Comparison of ENCODE assay signal across 8 cellular contexts in the genomic region with DNA sequence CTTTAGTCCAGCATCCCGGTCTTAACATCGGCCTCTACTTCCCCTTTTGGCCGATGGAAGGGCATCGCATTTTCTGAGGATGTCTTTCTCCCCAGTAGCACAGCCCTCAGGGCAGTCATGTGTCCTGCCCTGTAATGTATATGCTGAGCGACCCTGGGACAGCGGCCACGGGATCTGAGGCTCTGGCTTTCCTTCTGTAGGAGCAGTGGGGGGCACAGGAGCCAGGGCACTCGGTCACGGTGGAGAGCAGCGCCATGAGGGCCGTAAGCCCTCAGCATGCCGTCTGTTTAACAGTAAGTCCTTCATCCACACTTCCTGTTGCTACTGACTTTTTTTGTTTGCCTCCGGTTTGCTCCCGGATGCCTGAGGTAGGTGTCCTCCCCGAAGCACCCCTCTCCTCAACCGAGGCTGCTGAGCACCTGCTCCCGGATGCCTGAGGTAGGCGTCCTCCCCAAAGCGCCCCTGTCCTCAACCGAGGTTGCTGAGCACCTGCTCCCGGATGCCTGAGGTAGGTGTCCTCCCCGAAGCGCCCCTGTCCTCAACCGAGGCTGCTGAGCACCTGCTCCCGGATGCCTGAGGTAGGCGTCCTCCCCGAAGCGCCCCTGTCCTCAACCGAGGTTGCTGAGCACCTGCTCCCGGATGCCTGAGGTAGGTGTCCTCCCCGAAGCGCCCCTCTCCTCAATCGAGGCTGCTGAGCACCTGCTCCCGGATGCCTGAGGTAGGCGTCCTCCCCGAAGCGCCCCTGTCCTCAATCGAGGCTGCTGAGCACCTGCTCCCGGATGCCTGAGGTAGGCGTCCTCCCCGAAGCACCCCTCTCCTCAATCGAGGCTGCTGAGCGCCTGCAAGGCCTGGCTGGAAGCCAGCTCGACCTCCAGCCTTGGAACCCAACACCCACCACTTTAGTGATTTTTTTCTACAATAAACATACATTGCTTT.
DNase-seq lines count a peak whose midpoint lies in the region; ATAC-seq and TF ChIP-seq lines count a peak whose summit lies in the region.
"Not testable (repeated sequence)": the region's sequence is repeated elsewhere in the genome, so short reads cannot be mapped to it uniquely, and the experiment has no call there.

No MANE protein-coding gene starts in this region.

- not testable (repeated sequence) for ATAC-seq in left lobe of liver, psoas muscle
- peak; percentile 35 for ATAC-seq in upper lobe of right lung

- peaks cover 69% of the 10 kb centered on the region for H3K4me1 Mint-ChIP-seq in activated CD4-positive, alpha-beta memory T cell treated with anti-CD3 and anti-CD28 coated beads, Interleukin-2, amount 10 ng/mL, durations not matched to agents 7 days and 5 days
- peaks cover 76% of the 10 kb centered on the region for H3K4me1 Mint-ChIP-seq in activated naive CD4-positive, alpha-beta T cell treated with anti-CD3 and anti-CD28 coated beads, Interleukin-2, amount 50 U/mL, for 24 hours

- H3K27me3 Mint-ChIP-seq in activated CD4-positive, alpha-beta memory T cell treated with anti-CD3 and anti-CD28 coated beads, Interleukin-2, amount 10 ng/mL, durations not matched to agents 7 days and 5 days; activated naive CD4-positive, alpha-beta T cell treated with anti-CD3 and anti-CD28 coated beads, Interleukin-2, amount 50 U/mL, for 24 hours: not testable (repeated sequence)

- CTCF ChIA-PET in activated CD4-positive, alpha-beta memory T cell treated with anti-CD3 and anti-CD28 coated beads, Interleukin-2, amount 10 ng/mL, durations not matched to agents 7 days and 5 days (lab: Charles Lee) = not testable (repeated sequence)

- in situ Hi-C loops in KBM-7 (cut with MboI; ENCODE audit: low pct_unique_long_range_greater_than_20kb, low sequenced_read_pairs) = not testable (repeated sequence)

- TF ChIP-seq CTCF in psoas muscle (IDR thresholded peaks at IDR 0.05); upper lobe of right lung (IDR thresholded peaks at IDR 0.05): not testable (repeated sequence)

- POLR2A ChIA-PET in activated CD4-positive, alpha-beta memory T cell treated with anti-CD3 and anti-CD28 coated beads, Interleukin-2, amount 10 ng/mL, durations not matched to agents 7 days and 5 days (lab: Charles Lee) = interaction anchor here (0.7 to 1.7 kb wide), 7 partner anchors 10 to 169 kb away, joined by 3 to 10 read pairs (median 5); a partner anchor contains a TSS

- WGBS in psoas muscle, 3 donors = 62 to 78% (median 77%) methylated on average over 23 to 44 of the region's 44 CpGs

- H3K4me1 ChIP-seq in psoas muscle = peaks cover 83% of the 10 kb centered on the region
- H3K4me1 ChIP-seq in upper lobe of right lung = peaks cover 27% of the 10 kb centered on the region

- peak; percentile 71 for DNase-seq in CD1c-positive myeloid dendritic cell (ENCODE audit: extremely low spot score)
- DNase-seq in KBM-7 = peak; percentile 64
- DNase-seq in NCI-H748 (lab: John Stamatoyannopoulos, UW; ENCODE audit: unreplicated experiment) = peak; percentile 43
- DNase-seq in activated CD4-positive, alpha-beta memory T cell treated with anti-CD3 and anti-CD28 coated beads, Interleukin-2, amount 10 ng/mL, durations not matched to agents 7 days and 5 days = peak; percentile 29
- DNase-seq in left lobe of liver (ENCODE audit: low spot score) = peak; percentile 42
- not testable (repeated sequence) for DNase-seq in psoas muscle, upper lobe of right lung

- intact Hi-C loops in psoas muscle (cut with DNase I); upper lobe of right lung (cut with DNase I): not testable (repeated sequence)

- not testable (repeated sequence) for H3K9me3 Mint-ChIP-seq in activated CD4-positive, alpha-beta memory T cell treated with anti-CD3 and anti-CD28 coated beads, Interleukin-2, amount 10 ng/mL, durations not matched to agents 7 days and 5 days; activated naive CD4-positive, alpha-beta T cell treated with anti-CD3 and anti-CD28 coated beads, Interleukin-2, amount 50 U/mL, for 24 hours

- not testable (repeated sequence) for H3K9me3 ChIP-seq in psoas muscle, upper lobe of right lung

- not testable (repeated sequence) for H3K4me3 ChIP-seq in psoas muscle, upper lobe of right lung

- H3K36me3 ChIP-seq in psoas muscle (ENCODE audit: insufficient read depth in 1 of 2, low read depth in 1 of 2) = peaks cover 0 to 11% of the 10 kb centered on the region in 2 donors
- H3K36me3 ChIP-seq in upper lobe of right lung = not testable (repeated sequence)

- H3K27me3 ChIP-seq in psoas muscle (ENCODE audit: insufficient read depth in 3 of 3, low read length in 2 of 3); upper lobe of right lung: not testable (repeated sequence)

- H3K4me3 Mint-ChIP-seq in activated CD4-positive, alpha-beta memory T cell treated with anti-CD3 and anti-CD28 coated beads, Interleukin-2, amount 10 ng/mL, durations not matched to agents 7 days and 5 days = peak overlapping the region; percentile 27
- peak overlapping the region; percentile 75 for H3K4me3 Mint-ChIP-seq in activated naive CD4-positive, alpha-beta T cell treated with anti-CD3 and anti-CD28 coated beads, Interleukin-2, amount 50 U/mL, for 24 hours

- peak overlapping the region; percentile 63 for H3K27ac Mint-ChIP-seq in activated CD4-positive, alpha-beta memory T cell treated with anti-CD3 and anti-CD28 coated beads, Interleukin-2, amount 10 ng/mL, durations not matched to agents 7 days and 5 days
- peak overlapping the region; percentile 87 for H3K27ac Mint-ChIP-seq in activated naive CD4-positive, alpha-beta T cell treated with anti-CD3 and anti-CD28 coated beads, Interleukin-2, amount 50 U/mL, for 24 hours

- H3K27ac ChIP-seq in psoas muscle (peak overlapping the region; percentile 88), upper lobe of right lung (peak overlapping the region; percentile 4)

- H3K36me3 Mint-ChIP-seq in activated CD4-positive, alpha-beta memory T cell treated with anti-CD3 and anti-CD28 coated beads, Interleukin-2, amount 10 ng/mL, durations not matched to agents 7 days and 5 days (ENCODE audit: low read depth) = peaks cover 35% of the 10 kb centered on the region
- not testable (repeated sequence) for H3K36me3 Mint-ChIP-seq in activated naive CD4-positive, alpha-beta T cell treated with anti-CD3 and anti-CD28 coated beads, Interleukin-2, amount 50 U/mL, for 24 hours
